In genomic region chr14:24108336-24108874, GRCh38 we compare ENCODE assay signal across 1 cellular context.
TF ChIP-seq lines count a peak whose summit lies in the region.

No MANE protein-coding gene starts in this region.

TF ChIP-seq in GM12878, 131 proteins besides CTCF, POLR2A, EP300 and RAD21:
- TF ChIP-seq ZNF207 (IDR thresholded peaks at IDR 0.05; ENCODE audit: borderline replicate concordance) (no peak), CHD1 (IDR thresholded peaks at IDR 0.05; ENCODE audit: low read depth, low read length) (no peak), SMAD1 (IDR thresholded peaks at IDR 0.05; ENCODE audit: low read depth, partially characterized antibody) (peak; percentile 33), ZBED1 (IDR thresholded peaks at IDR 0.05; ENCODE audit: borderline replicate concordance) (0 out of 2 replicates have a peak, but pooled peaks have one; percentile 23)
